8 cellular contexts compared by ENCODE assay signal in the genomic region with DNA sequence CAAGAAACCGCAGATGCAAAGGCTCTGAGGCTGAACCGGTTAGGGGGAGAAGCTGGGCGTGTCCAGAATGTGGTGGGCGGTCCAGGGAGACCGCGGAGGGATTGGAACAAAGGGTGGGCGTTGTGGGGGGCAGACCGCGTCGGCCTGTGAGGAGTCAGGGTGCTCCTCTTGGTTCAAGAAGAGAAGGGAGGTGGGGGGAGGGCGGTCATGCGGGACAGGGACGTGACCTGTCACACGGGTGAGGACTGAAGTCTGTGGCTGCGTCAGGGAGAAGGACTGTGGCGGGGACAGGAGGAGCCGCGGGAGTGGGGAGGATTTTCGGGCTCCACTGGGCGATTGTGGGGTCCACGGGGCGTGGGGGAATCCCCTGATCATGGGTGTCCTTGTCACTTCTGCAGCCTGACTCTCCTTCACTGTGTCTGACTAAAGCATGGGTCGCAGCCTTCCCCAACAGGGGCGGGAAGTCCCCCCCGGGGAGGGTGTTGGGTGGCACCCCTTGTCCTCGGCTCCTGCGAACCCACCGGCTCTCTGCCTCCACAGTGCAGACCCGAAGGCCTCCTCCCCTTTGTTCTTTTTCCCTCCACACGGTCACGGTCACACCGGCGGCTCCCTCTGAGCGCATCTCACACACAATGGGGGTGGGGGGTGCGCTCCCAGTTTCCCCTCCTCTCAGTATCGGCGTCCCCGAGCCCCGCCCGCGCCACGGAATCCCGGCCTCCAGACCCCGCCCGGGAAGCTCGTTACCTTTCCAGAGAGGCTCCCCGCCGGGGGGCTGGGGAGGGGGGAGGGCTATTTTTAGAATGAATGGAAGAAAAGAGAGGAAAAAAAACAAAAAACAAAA. TPM values are rescaled to one million over a fixed set of nuclear protein-coding genes. Genes with fewer than 3 reads are reported as not detected.
DNase-seq lines count a peak whose midpoint lies in the region; ATAC-seq and TF ChIP-seq lines count a peak whose summit lies in the region.

No MANE protein-coding gene starts in this region.

- H3K27ac Mint-ChIP-seq in H9, result peak overlapping the region in 1 of 3 experiments; percentile 85; a peak in 1 of 7 replicates
- peak overlapping the region; percentile 66 for H3K27ac Mint-ChIP-seq in activated CD8-positive, alpha-beta T cell treated with anti-CD3 and anti-CD28 coated beads for 36 hours

- H3K9ac ChIP-seq in H9 (ENCODE audit: extremely low read depth, insufficient read length, low read length), result no peak overlapping the region
- H3K9ac ChIP-seq in iPS-18a (ENCODE audit: low read length), result peak overlapping the region; percentile 6

- H3K79me1 ChIP-seq in H9 (ENCODE audit: insufficient read depth, low read depth, low read length, poor library complexity, severe bottlenecking), result no peaks in the 10 kb centered on the region

- H3K4me3 ChIP-seq in ACC112 (ENCODE audit: low read depth, low read length) (peak overlapping the region; percentile 39), iPS-18a (ENCODE audit: low read length) (peak overlapping the region; percentile 66), mucosa of descending colon (no peak overlapping the region)

- H4K8ac ChIP-seq in H9 (replicated peaks; ENCODE audit: insufficient read length, low read depth, low read length), result no peak overlapping the region

- no CpG with 5 or more reads among the region's 48 CpGs for WGBS in H9 (ENCODE audit: extremely low coverage, insufficient read length, low lambda C conversion rate)

- no peaks in the 10 kb centered on the region; a peak in 1 of 5 replicates for H3K9me3 Mint-ChIP-seq in H9
- no peaks in the 10 kb centered on the region for H3K9me3 Mint-ChIP-seq in activated CD8-positive, alpha-beta T cell treated with anti-CD3 and anti-CD28 coated beads for 36 hours

- no peaks in the 10 kb centered on the region for H3K79me2 ChIP-seq in ACC112 (ENCODE audit: control insufficient read depth, insufficient read depth, low read length, unreplicated experiment)
- H3K79me2 ChIP-seq in H9 (ENCODE audit: insufficient read depth, low read length), result no peaks in the 10 kb centered on the region

- H2BK20ac ChIP-seq in H9 (ENCODE audit: low read depth, low read length, poor library complexity, severe bottlenecking), result no peak overlapping the region

- no peak overlapping the region for H2BK120ac ChIP-seq in H9 (ENCODE audit: low read depth, low read length, poor library complexity, severe bottlenecking)

- peak overlapping the region; percentile 55 for H3K18ac ChIP-seq in H9 (ENCODE audit: insufficient read length, low read depth, low read length)

- DNase-seq in H9 (peak; percentile 52), mucosa of descending colon (no peak), NCI-H345 treated with DMSO at 0.1 percent for 48 hours (lab: John Stamatoyannopoulos, UW; ENCODE audit: unreplicated experiment) (no peak)
- peak; percentile 67 for DNase-seq in activated CD8-positive, alpha-beta T cell treated with anti-CD3 and anti-CD28 coated beads for 36 hours

- peak overlapping the region; percentile 63 for H3K4me2 ChIP-seq in H9 (ENCODE audit: insufficient read depth, insufficient read length, low read length)

- H3K4me3 Mint-ChIP-seq in H9, result peak overlapping the region; percentile 59 to 84
- H3K4me3 Mint-ChIP-seq in activated CD8-positive, alpha-beta T cell treated with anti-CD3 and anti-CD28 coated beads for 36 hours, result peak overlapping the region; percentile 60

- H3K36me3 Mint-ChIP-seq in H9 (ENCODE audit: insufficient read depth in 1 of 3, low read depth in 3 of 3), result no peaks in the 10 kb centered on the region
- no peaks in the 10 kb centered on the region for H3K36me3 Mint-ChIP-seq in activated CD8-positive, alpha-beta T cell treated with anti-CD3 and anti-CD28 coated beads for 36 hours (ENCODE audit: low read depth)

- no peak overlapping the region for H2AK5ac ChIP-seq in H9 (ENCODE audit: insufficient read length, low read length)

- H4K20me1 ChIP-seq in H9 (ENCODE audit: control insufficient read depth, insufficient read depth, insufficient read length), result no peaks in the 10 kb centered on the region

- H3K27me3 Mint-ChIP-seq in H9 (ENCODE audit: low read depth), result peaks cover 65% of the 10 kb centered on the region
- H3K27me3 Mint-ChIP-seq in activated CD8-positive, alpha-beta T cell treated with anti-CD3 and anti-CD28 coated beads for 36 hours, result peaks cover 44% of the 10 kb centered on the region

- H2BK12ac ChIP-seq in H9 (ENCODE audit: insufficient read length, low read depth, low read length), result no peak overlapping the region

- peaks cover 39% of the 10 kb centered on the region for H3K23me2 ChIP-seq in H9 (ENCODE audit: insufficient read length, low read depth, low read length, poor library complexity, severe bottlenecking)

- no peak overlapping the region for H4K5ac ChIP-seq in H9 (ENCODE audit: insufficient read length, low read depth, low read length)

- no peaks in the 10 kb centered on the region for H3K36me3 ChIP-seq in ACC112 (ENCODE audit: insufficient read depth, low read length)
- no peaks in the 10 kb centered on the region for H3K36me3 ChIP-seq in iPS-18a (ENCODE audit: control insufficient read depth, low read depth, low read length)
- H3K36me3 ChIP-seq in mucosa of descending colon (ENCODE audit: low read depth), result no peaks in the 10 kb centered on the region

- H3K9me3 ChIP-seq in H9 (ENCODE audit: control insufficient read depth, low read depth, low read length) (no peaks in the 10 kb centered on the region), iPS-18a (ENCODE audit: control insufficient read depth, low read depth, low read length) (no peaks in the 10 kb centered on the region), mucosa of descending colon (no peaks in the 10 kb centered on the region)

- H3K4ac ChIP-seq in H9 (ENCODE audit: low read depth, low read length), result no peak overlapping the region

- no peak for TF ChIP-seq CTCF in H9 (conservative IDR thresholded peaks at IDR 0.05)
- TF ChIP-seq CTCF in activated CD8-positive, alpha-beta T cell treated with anti-CD3 and anti-CD28 coated beads for 36 hours (IDR thresholded peaks at IDR 0.05), result no peak
- TF ChIP-seq CTCF in mucosa of descending colon (IDR thresholded peaks at IDR 0.05), result no peak

- H3K23ac ChIP-seq in H9 (ENCODE audit: insufficient read length, low read depth, low read length), result no peak overlapping the region

- H3T11ph ChIP-seq in H9 (ENCODE audit: low read length), result no peak overlapping the region

- peaks cover 34 to 46% of the 10 kb centered on the region in 2 experiments for H3K4me1 Mint-ChIP-seq in H9
- peaks cover 53% of the 10 kb centered on the region for H3K4me1 Mint-ChIP-seq in activated CD8-positive, alpha-beta T cell treated with anti-CD3 and anti-CD28 coated beads for 36 hours (ENCODE audit: low read depth)

- POLR2A ChIA-PET in activated CD8-positive, alpha-beta T cell treated with anti-CD3 and anti-CD28 coated beads for 36 hours (lab: Charles Lee), result interaction anchor here (0.8 to 2.3 kb wide), 4 partner anchors 45 to 91 kb away, joined by 3 to 7 read pairs (median 4); a partner anchor contains a TSS

- peaks cover 5% of the 10 kb centered on the region for H3K4me1 ChIP-seq in ACC112 (ENCODE audit: control insufficient read depth, insufficient read depth, low read length, unreplicated experiment)
- peaks cover 1% of the 10 kb centered on the region; the same call in 1 of the 2 replicates for H3K4me1 ChIP-seq in H9 (ENCODE audit: insufficient read depth, low read length)
- peaks cover 28% of the 10 kb centered on the region for H3K4me1 ChIP-seq in iPS-18a (ENCODE audit: control insufficient read depth, low read depth, low read length)
- peaks cover 26% of the 10 kb centered on the region for H3K4me1 ChIP-seq in mucosa of descending colon (ENCODE audit: low read depth)

- CTCF ChIA-PET in activated CD8-positive, alpha-beta T cell treated with anti-CD3 and anti-CD28 coated beads for 36 hours (lab: Charles Lee), result interaction anchor here (0.7 to 10.0 kb wide), 5 partner anchors 13 to 79 kb away, joined by 3 to 90 read pairs (median 4); a partner anchor contains a TSS

- no peak overlapping the region for H3K56ac ChIP-seq in H9 (ENCODE audit: insufficient read length, low read depth, low read length)

- peak; percentile 18 for ATAC-seq in activated CD8-positive, alpha-beta T cell treated with anti-CD3 and anti-CD28 coated beads for 36 hours
- ATAC-seq in HG03280 (IDR thresholded peaks at IDR 0.05; ENCODE audit: unreplicated experiment) (no peak), mucosa of descending colon (no peak), HG03432 (IDR thresholded peaks at IDR 0.05; ENCODE audit: unreplicated experiment) (no peak)

- H4K91ac ChIP-seq in H9 (ENCODE audit: insufficient read length, low read depth, low read length), result no peak overlapping the region

- H3K27ac ChIP-seq in ACC112 (ENCODE audit: low read depth, low read length), result no peak overlapping the region
- H3K27ac ChIP-seq in H9 (ENCODE audit: insufficient read length, low read depth, low read length), result no peak overlapping the region
- no peak overlapping the region for H3K27ac ChIP-seq in iPS-18a (ENCODE audit: low read length)

- no peak overlapping the region for H2BK5ac ChIP-seq in H9 (ENCODE audit: insufficient read length, low read length)

- 0 out of 2 replicates have a peak overlapping the region, but pooled peaks have one; percentile 10 for H3K14ac ChIP-seq in H9 (ENCODE audit: insufficient read depth, low read length)

- H2BK15ac ChIP-seq in H9 (ENCODE audit: low read depth, low read length), result no peak overlapping the region

- peaks cover 53% of the 10 kb centered on the region for H3K27me3 ChIP-seq in ACC112 (ENCODE audit: insufficient read depth, low read length)
- H3K27me3 ChIP-seq in H9 (ENCODE audit: insufficient read depth, low read length), result peaks cover 27% of the 10 kb centered on the region; the same call in 1 of the 2 replicates
- H3K27me3 ChIP-seq in iPS-18a (ENCODE audit: control insufficient read depth, insufficient read depth, low read length), result peaks cover 58% of the 10 kb centered on the region

- H2AFZ ChIP-seq in ACC112 (ENCODE audit: low read length, unreplicated experiment) (no peak overlapping the region), H9 (ENCODE audit: low read length) (no peak overlapping the region)

- intact Hi-C loops in activated CD8-positive, alpha-beta T cell treated with anti-CD3 and anti-CD28 coated beads for 36 hours (cut with micrococcal nuclease), result no loop called here
- intact Hi-C loops in mucosa of descending colon (cut with DNase I, micrococcal nuclease), result no loop called here

RNA-seq across cellular contexts. Expression of a gene that starts 16.4 kb away (rescaled TPM):
- total RNA-seq in H9 (2021) (8.4 and 9.2 TPM in 2 replicates), mucosa of descending colon (under 1 TPM in 1 of 3 donors, not detected in 2; 0.79 TPM)
- total RNA-seq in activated CD8-positive, alpha-beta T cell treated with anti-CD3 and anti-CD28 coated beads for 36 hours, result 1 to 10 TPM in 1 of 2 experiments, under 1 TPM in 1; 0.25 to 1.7 TPM

RNA-seq across cellular contexts. Expression of a gene that starts 17.7 kb away (rescaled TPM):
- total RNA-seq in H9 (2021) (117 and 119 TPM in 2 replicates), mucosa of descending colon (10 to 100 TPM; 30.2 to 78.4 (median 56.3) TPM)
- total RNA-seq in activated CD8-positive, alpha-beta T cell treated with anti-CD3 and anti-CD28 coated beads for 36 hours, result 100 to 1,000 TPM; 120 to 129 TPM

RNA-seq across cellular contexts. Expression of a gene that starts 57.4 kb away (rescaled TPM):
- total RNA-seq in H9 (2021) (9.5 and 10.5 TPM in 2 replicates), mucosa of descending colon (10 to 100 TPM; 26.4 to 31.1 (median 30.8) TPM)
- total RNA-seq in activated CD8-positive, alpha-beta T cell treated with anti-CD3 and anti-CD28 coated beads for 36 hours, result 10 to 100 TPM; 29.1 TPM

Comparison
In these comparisons a context has a peak if more than half of its experiments do, and no peak if none do; other contexts are left out.
1. DNase-seq: peak in H9 (single experiment) and activated CD8-positive, alpha-beta T cell treated with anti-CD3 and anti-CD28 coated beads for 36 hours (single experiment); none in mucosa of descending colon (0 of 3) and NCI-H345 treated with DMSO at 0.1 percent for 48 hours (single experiment).